ENCODE assay signal across 1 cellular context in genomic region chr4:98995183-98996055, GRCh38.
TF ChIP-seq lines count a peak whose summit lies in the region.

METAP1 (plus strand) TSS chr4:98995721; CDS start chr4:98995754, 33 bp downstream.

TF ChIP-seq in HepG2, 621 proteins besides CTCF, POLR2A, EP300 and RAD21 (continued from another document and continues in another):
- TF ChIP-seq, protein P1, sequence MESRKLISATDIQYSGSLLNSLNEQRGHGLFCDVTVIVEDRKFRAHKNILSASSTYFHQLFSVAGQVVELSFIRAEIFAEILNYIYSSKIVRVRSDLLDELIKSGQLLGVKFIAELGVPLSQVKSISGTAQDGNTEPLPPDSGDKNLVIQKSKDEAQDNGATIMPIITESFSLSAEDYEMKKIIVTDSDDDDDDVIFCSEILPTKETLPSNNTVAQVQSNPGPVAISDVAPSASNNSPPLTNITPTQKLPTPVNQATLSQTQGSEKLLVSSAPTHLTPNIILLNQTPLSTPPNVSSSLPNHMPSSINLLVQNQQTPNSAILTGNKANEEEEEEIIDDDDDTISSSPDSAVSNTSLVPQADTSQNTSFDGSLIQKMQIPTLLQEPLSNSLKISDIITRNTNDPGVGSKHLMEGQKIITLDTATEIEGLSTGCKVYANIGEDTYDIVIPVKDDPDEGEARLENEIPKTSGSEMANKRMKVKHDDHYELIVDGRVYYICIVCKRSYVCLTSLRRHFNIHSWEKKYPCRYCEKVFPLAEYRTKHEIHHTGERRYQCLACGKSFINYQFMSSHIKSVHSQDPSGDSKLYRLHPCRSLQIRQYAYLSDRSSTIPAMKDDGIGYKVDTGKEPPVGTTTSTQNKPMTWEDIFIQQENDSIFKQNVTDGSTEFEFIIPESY (CRISPR knock-in tag; IDR thresholded peaks at IDR 0.05) = peak; percentile 14; the same call in 1 of the 2 replicates
- TF ChIP-seq NAIF1 (CRISPR knock-in tag; IDR thresholded peaks at IDR 0.05; ENCODE audit: borderline replicate concordance) = no peak
- no peak for TF ChIP-seq ZNF17 (CRISPR knock-in tag; IDR thresholded peaks at IDR 0.05)
- TF ChIP-seq ELF1 (CRISPR knock-in tag; IDR thresholded peaks at IDR 0.05) = peak; percentile 50; the same call in 1 of the 2 replicates
- no peak for TF ChIP-seq JDP2 (CRISPR knock-in tag; IDR thresholded peaks at IDR 0.05; ENCODE audit: borderline replicate concordance)
- TF ChIP-seq, protein P2, sequence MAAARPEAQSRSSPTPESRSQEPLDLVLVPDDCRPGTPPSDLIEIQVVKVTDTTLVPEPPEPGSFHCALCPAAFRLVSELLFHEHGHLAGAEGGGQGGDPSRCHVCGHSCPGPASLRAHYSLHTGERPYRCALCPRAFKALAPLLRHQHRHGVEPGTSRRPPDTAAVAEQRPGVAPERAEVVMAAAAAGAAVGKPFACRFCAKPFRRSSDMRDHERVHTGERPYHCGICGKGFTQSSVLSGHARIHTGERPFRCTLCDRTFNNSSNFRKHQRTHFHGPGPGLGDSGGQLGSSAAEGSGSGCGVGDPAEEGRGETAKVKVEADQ (CRISPR knock-in tag; IDR thresholded peaks at IDR 0.05; ENCODE audit: borderline replicate concordance) = 0 out of 2 replicates have a peak, but pooled peaks have one; percentile 42
- TF ChIP-seq ATF7 (IDR thresholded peaks at IDR 0.05) = no peak
- TF ChIP-seq ATF7 (CRISPR knock-in tag; IDR thresholded peaks at IDR 0.05) = no peak
- TF ChIP-seq ZNF850 (CRISPR knock-in tag; conservative IDR thresholded peaks at IDR 0.05) = no peak
- no peak for TF ChIP-seq MBD4 (IDR thresholded peaks at IDR 0.05; ENCODE audit: borderline replicate concordance, low read length)
- TF ChIP-seq, protein P3, sequence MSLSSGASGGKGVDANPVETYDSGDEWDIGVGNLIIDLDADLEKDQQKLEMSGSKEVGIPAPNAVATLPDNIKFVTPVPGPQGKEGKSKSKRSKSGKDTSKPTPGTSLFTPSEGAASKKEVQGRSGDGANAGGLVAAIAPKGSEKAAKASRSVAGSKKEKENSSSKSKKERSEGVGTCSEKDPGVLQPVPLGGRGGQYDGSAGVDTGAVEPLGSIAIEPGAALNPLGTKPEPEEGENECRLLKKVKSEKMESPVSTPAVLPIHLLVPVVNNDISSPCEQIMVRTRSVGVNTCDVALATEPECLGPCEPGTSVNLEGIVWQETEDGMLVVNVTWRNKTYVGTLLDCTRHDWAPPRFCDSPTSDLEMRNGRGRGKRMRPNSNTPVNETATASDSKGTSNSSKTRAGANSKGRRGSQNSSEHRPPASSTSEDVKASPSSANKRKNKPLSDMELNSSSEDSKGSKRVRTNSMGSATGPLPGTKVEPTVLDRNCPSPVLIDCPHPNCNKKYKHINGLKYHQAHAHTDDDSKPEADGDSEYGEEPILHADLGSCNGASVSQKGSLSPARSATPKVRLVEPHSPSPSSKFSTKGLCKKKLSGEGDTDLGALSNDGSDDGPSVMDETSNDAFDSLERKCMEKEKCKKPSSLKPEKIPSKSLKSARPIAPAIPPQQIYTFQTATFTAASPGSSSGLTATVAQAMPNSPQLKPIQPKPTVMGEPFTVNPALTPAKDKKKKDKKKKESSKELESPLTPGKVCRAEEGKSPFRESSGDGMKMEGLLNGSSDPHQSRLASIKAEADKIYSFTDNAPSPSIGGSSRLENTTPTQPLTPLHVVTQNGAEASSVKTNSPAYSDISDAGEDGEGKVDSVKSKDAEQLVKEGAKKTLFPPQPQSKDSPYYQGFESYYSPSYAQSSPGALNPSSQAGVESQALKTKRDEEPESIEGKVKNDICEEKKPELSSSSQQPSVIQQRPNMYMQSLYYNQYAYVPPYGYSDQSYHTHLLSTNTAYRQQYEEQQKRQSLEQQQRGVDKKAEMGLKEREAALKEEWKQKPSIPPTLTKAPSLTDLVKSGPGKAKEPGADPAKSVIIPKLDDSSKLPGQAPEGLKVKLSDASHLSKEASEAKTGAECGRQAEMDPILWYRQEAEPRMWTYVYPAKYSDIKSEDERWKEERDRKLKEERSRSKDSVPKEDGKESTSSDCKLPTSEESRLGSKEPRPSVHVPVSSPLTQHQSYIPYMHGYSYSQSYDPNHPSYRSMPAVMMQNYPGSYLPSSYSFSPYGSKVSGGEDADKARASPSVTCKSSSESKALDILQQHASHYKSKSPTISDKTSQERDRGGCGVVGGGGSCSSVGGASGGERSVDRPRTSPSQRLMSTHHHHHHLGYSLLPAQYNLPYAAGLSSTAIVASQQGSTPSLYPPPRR (CRISPR knock-in tag; IDR thresholded peaks at IDR 0.05; ENCODE audit: borderline replicate concordance) = peak; percentile 38; the same call in 1 of the 2 replicates
- peak; percentile 85 for TF ChIP-seq POLR2AphosphoS5 (IDR thresholded peaks at IDR 0.05; ENCODE audit: low read depth, low read length)
- no peak; the same call in 1 of the 2 replicates for TF ChIP-seq ZC3H13 (CRISPR knock-in tag; IDR thresholded peaks at IDR 0.05)
- 0 out of 2 replicates have a peak, but pooled peaks have one; percentile 43 for TF ChIP-seq ZNF839 (CRISPR knock-in tag; IDR thresholded peaks at IDR 0.05; ENCODE audit: borderline replicate concordance)
- 0 out of 2 replicates have a peak, but pooled peaks have one; percentile 27 for TF ChIP-seq FOXK1 (CRISPR knock-in tag; IDR thresholded peaks at IDR 0.05; ENCODE audit: borderline replicate concordance, low read depth)
- peak; percentile 44; the same call in 1 of the 2 replicates for TF ChIP-seq BCL3 (CRISPR knock-in tag; IDR thresholded peaks at IDR 0.05)
- no peak for TF ChIP-seq GABPA (IDR thresholded peaks at IDR 0.05; ENCODE audit: low read depth, low read length)
- TF ChIP-seq GABPA (CRISPR knock-in tag; IDR thresholded peaks at IDR 0.05; ENCODE audit: low read depth) = no peak
- no peak for TF ChIP-seq ZNF382 (CRISPR knock-in tag; IDR thresholded peaks at IDR 0.05; ENCODE audit: borderline replicate concordance)
- no peak for TF ChIP-seq PLSCR1 (CRISPR knock-in tag; IDR thresholded peaks at IDR 0.05; ENCODE audit: borderline replicate concordance)
- no peak for TF ChIP-seq CAMTA2 (CRISPR knock-in tag; IDR thresholded peaks at IDR 0.05; ENCODE audit: borderline replicate concordance)
- peak; percentile 85 for TF ChIP-seq ZNF891 (CRISPR knock-in tag; IDR thresholded peaks at IDR 0.05)
- TF ChIP-seq SYNCRIP (IDR thresholded peaks at IDR 0.05; ENCODE audit: insufficient read depth, low read depth, low read length) = no peak
- TF ChIP-seq CBX2 (IDR thresholded peaks at IDR 0.05; ENCODE audit: low read depth, low read length) = no peak
- peak; percentile 50; the same call in 1 of the 2 replicates for TF ChIP-seq CBX2 (CRISPR knock-in tag; IDR thresholded peaks at IDR 0.05; ENCODE audit: low read depth)
- no peak for TF ChIP-seq FLYWCH1 (CRISPR knock-in tag; IDR thresholded peaks at IDR 0.05)
- TF ChIP-seq SOX6 (IDR thresholded peaks at IDR 0.05) = no peak
- TF ChIP-seq SOX6 (CRISPR knock-in tag; IDR thresholded peaks at IDR 0.05) = peak; percentile 74
- TF ChIP-seq ZFP90 (CRISPR knock-in tag; IDR thresholded peaks at IDR 0.05; ENCODE audit: borderline replicate concordance) = no peak
- TF ChIP-seq, protein P4, sequence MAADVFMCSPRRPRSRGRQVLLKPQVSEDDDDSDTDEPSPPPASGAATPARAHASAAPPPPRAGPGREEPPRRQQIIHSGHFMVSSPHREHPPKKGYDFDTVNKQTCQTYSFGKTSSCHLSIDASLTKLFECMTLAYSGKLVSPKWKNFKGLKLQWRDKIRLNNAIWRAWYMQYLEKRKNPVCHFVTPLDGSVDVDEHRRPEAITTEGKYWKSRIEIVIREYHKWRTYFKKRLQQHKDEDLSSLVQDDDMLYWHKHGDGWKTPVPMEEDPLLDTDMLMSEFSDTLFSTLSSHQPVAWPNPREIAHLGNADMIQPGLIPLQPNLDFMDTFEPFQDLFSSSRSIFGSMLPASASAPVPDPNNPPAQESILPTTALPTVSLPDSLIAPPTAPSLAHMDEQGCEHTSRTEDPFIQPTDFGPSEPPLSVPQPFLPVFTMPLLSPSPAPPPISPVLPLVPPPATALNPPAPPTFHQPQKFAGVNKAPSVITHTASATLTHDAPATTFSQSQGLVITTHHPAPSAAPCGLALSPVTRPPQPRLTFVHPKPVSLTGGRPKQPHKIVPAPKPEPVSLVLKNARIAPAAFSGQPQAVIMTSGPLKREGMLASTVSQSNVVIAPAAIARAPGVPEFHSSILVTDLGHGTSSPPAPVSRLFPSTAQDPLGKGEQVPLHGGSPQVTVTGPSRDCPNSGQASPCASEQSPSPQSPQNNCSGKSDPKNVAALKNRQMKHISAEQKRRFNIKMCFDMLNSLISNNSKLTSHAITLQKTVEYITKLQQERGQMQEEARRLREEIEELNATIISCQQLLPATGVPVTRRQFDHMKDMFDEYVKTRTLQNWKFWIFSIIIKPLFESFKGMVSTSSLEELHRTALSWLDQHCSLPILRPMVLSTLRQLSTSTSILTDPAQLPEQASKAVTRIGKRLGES (CRISPR knock-in tag; IDR thresholded peaks at IDR 0.05; ENCODE audit: borderline replicate concordance) = no peak
- TF ChIP-seq, protein P5, sequence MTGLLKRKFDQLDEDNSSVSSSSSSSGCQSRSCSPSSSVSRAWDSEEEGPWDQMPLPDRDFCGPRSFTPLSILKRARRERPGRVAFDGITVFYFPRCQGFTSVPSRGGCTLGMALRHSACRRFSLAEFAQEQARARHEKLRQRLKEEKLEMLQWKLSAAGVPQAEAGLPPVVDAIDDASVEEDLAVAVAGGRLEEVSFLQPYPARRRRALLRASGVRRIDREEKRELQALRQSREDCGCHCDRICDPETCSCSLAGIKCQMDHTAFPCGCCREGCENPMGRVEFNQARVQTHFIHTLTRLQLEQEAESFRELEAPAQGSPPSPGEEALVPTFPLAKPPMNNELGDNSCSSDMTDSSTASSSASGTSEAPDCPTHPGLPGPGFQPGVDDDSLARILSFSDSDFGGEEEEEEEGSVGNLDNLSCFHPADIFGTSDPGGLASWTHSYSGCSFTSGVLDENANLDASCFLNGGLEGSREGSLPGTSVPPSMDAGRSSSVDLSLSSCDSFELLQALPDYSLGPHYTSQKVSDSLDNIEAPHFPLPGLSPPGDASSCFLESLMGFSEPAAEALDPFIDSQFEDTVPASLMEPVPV (CRISPR knock-in tag; IDR thresholded peaks at IDR 0.05) = no peak
- TF ChIP-seq TOE1 (CRISPR knock-in tag; IDR thresholded peaks at IDR 0.05) = no peak
- TF ChIP-seq ZNF34 (CRISPR knock-in tag; IDR thresholded peaks at IDR 0.05; ENCODE audit: borderline replicate concordance) = no peak
- TF ChIP-seq ATF7-NPFF (CRISPR knock-in tag; IDR thresholded peaks at IDR 0.05; ENCODE audit: low read depth) = no peak; the same call in 1 of the 2 replicates
- no peak for TF ChIP-seq KLF9 (CRISPR knock-in tag; IDR thresholded peaks at IDR 0.05; ENCODE audit: low read depth)
- TF ChIP-seq ZMAT3 (CRISPR knock-in tag; conservative IDR thresholded peaks at IDR 0.05) = no peak
- no peak for TF ChIP-seq ZNF713 (CRISPR knock-in tag; IDR thresholded peaks at IDR 0.05)
- no peak for TF ChIP-seq LCORL (IDR thresholded peaks at IDR 0.05)
- peak; percentile 30 for TF ChIP-seq LCORL (CRISPR knock-in tag; IDR thresholded peaks at IDR 0.05)
- TF ChIP-seq ZNF660 (CRISPR knock-in tag; IDR thresholded peaks at IDR 0.05; ENCODE audit: borderline replicate concordance, low read depth) = no peak
- TF ChIP-seq, protein P6, sequence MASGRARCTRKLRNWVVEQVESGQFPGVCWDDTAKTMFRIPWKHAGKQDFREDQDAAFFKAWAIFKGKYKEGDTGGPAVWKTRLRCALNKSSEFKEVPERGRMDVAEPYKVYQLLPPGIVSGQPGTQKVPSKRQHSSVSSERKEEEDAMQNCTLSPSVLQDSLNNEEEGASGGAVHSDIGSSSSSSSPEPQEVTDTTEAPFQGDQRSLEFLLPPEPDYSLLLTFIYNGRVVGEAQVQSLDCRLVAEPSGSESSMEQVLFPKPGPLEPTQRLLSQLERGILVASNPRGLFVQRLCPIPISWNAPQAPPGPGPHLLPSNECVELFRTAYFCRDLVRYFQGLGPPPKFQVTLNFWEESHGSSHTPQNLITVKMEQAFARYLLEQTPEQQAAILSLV (CRISPR knock-in tag; IDR thresholded peaks at IDR 0.05; ENCODE audit: borderline replicate concordance) = no peak
- no peak for TF ChIP-seq SIX4 (CRISPR knock-in tag; IDR thresholded peaks at IDR 0.05)
- TF ChIP-seq, protein P7, sequence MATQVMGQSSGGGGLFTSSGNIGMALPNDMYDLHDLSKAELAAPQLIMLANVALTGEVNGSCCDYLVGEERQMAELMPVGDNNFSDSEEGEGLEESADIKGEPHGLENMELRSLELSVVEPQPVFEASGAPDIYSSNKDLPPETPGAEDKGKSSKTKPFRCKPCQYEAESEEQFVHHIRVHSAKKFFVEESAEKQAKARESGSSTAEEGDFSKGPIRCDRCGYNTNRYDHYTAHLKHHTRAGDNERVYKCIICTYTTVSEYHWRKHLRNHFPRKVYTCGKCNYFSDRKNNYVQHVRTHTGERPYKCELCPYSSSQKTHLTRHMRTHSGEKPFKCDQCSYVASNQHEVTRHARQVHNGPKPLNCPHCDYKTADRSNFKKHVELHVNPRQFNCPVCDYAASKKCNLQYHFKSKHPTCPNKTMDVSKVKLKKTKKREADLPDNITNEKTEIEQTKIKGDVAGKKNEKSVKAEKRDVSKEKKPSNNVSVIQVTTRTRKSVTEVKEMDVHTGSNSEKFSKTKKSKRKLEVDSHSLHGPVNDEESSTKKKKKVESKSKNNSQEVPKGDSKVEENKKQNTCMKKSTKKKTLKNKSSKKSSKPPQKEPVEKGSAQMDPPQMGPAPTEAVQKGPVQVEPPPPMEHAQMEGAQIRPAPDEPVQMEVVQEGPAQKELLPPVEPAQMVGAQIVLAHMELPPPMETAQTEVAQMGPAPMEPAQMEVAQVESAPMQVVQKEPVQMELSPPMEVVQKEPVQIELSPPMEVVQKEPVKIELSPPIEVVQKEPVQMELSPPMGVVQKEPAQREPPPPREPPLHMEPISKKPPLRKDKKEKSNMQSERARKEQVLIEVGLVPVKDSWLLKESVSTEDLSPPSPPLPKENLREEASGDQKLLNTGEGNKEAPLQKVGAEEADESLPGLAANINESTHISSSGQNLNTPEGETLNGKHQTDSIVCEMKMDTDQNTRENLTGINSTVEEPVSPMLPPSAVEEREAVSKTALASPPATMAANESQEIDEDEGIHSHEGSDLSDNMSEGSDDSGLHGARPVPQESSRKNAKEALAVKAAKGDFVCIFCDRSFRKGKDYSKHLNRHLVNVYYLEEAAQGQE (IDR thresholded peaks at IDR 0.05; ENCODE audit: borderline replicate concordance in 1 of 2, low read depth in 1 of 2, low read length in 2 of 2) = no peak; a peak in 1 of 4 replicates
- TF ChIP-seq ZFP36 (IDR thresholded peaks at IDR 0.05; ENCODE audit: borderline replicate concordance, low read depth, low read length, partially characterized antibody) = no peak
- peak; percentile 37 for TF ChIP-seq CBX1 (IDR thresholded peaks at IDR 0.05; ENCODE audit: low read depth)
- TF ChIP-seq ZNF720 (CRISPR knock-in tag; IDR thresholded peaks at IDR 0.05) = no peak
